ENCODE assay signal across 22 cellular contexts in the genomic region with DNA sequence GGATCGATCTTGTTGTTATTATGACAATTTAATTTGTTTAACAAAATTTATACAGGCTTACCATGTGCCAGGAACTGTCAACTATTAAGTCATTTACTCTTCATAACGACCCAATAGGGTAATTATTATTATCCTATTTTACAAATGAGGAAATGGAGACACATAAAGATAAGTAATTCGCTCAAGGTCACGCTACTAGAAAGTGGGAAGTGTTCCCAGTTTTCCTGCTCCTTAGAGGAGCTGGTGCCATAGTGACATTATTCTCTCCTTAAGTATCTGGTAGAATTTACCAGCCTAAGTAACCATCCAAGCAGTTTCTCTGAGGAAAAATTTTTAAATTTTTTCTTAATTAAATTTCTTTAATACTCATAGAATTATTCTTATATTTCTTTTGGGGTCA.
"Had no signal": no experiment of that assay in that cellular context is flagged by ENCODE, and none has a peak within 500 bp of the region (broad histone marks: within the 10 kb centered on the region; RNA-seq: fewer than 3 reads in every experiment).

No MANE protein-coding gene starts in this region.

- H3K36me3 ChIP-seq: esophagus muscularis mucosa, gastroesophageal sphincter, heart left ventricle, left lung, lower lobe of right lung had no signal

- H3K27me3 ChIP-seq: dorsolateral prefrontal cortex, foreskin keratinocyte, gastroesophageal sphincter, left lung had no signal

- FAIRE-seq: colon, endothelial cell of umbilical vein, frontal cortex, islet of Langerhans, keratinocyte had no signal

- H3K4me1 ChIP-seq: esophagus muscularis mucosa, foreskin keratinocyte, gastroesophageal sphincter, heart left ventricle, left lung, lower lobe of right lung had no signal

- DNase-seq: dermis blood vessel endothelial cell; dorsolateral prefrontal cortex; effector CD4-positive, alpha-beta T cell; effector memory CD4-positive, alpha-beta T cell; foreskin keratinocyte; heart left ventricle; hippocampal formation; left cardiac atrium; left lung; left ventricle myocardium superior; lower lobe of right lung; mesendoderm; midbrain; naive B cell had no signal

- H3K27ac ChIP-seq: coronary artery, dorsolateral prefrontal cortex, esophagus muscularis mucosa, foreskin keratinocyte, gastroesophageal sphincter, heart left ventricle, left lung, lower lobe of right lung had no signal

- H3K4me3 ChIP-seq: coronary artery, dorsolateral prefrontal cortex, esophagus muscularis mucosa, gastroesophageal sphincter, heart left ventricle, left lung, lower lobe of right lung had no signal

- ATAC-seq: foreskin keratinocyte, gastroesophageal sphincter, heart left ventricle, left cardiac atrium, left lung, left ventricle myocardium superior, lower lobe of right lung had no signal

- H3K9me3 ChIP-seq: lower lobe of right lung had no signal
